ENCODE assay signal across 12 cellular contexts in genomic region chr7:117085769-117086463, GRCh38.
DNase-seq lines count a peak whose midpoint lies in the region; ATAC-seq, FAIRE-seq and TF ChIP-seq lines count a peak whose summit lies in the region.
"Had no signal": no experiment of that assay in that cellular context is flagged by ENCODE, and none has a peak within 500 bp of the region (broad histone marks: within the 10 kb centered on the region; RNA-seq: fewer than 3 reads in every experiment).

No MANE protein-coding gene starts in this region.

- H3K79me2 ChIP-seq in keratinocyte (ENCODE audit: control insufficient read depth, insufficient read depth, low read length), result no peaks in the 10 kb centered on the region

- CTCF ChIA-PET in HEK293 (lab: Yijun Ruan, JAX), result interaction anchor here (0.6 to 1.1 kb wide), 6 partner anchors 39 to 746 kb away, joined by 3 to 5 read pairs (median 3); no protein-coding TSS in a partner anchor

- DNase-seq in CD1c-positive myeloid dendritic cell (ENCODE audit: extremely low spot score), result peak; percentile 9
- peak; percentile 70 for DNase-seq in amniotic epithelial cell (ENCODE audit: low read depth)
- DNase-seq in keratinocyte (ENCODE audit: low read depth, low spot score), result no peak
- no peak for DNase-seq in posterior vena cava (ENCODE audit: low spot score)
- no peak for DNase-seq in natural killer cell
- DNase-seq in GM19240 (ENCODE audit: insufficient read length, low spot score), result no peak
- DNase-seq: CD4-positive, alpha-beta memory T cell; NCI-H526 had no signal

- intact Hi-C loops in posterior vena cava (cut with DNase I), result no loop called here
- intact Hi-C loops in natural killer cell (cut with micrococcal nuclease), result no loop called here

- no peak overlapping the region for H3K4me3 Mint-ChIP-seq in natural killer cell
- H3K4me3 Mint-ChIP-seq: activated naive CD4-positive, alpha-beta T cell treated with anti-CD3 and anti-CD28 coated beads, Interleukin-2, amount 50 U/mL, for 24 hours; CD4-positive, alpha-beta memory T cell had no signal

- H3K9me3 Mint-ChIP-seq in natural killer cell, result no peaks in the 10 kb centered on the region
- H3K9me3 Mint-ChIP-seq: activated naive CD4-positive, alpha-beta T cell treated with anti-CD3 and anti-CD28 coated beads, Interleukin-2, amount 50 U/mL, for 24 hours; CD4-positive, alpha-beta memory T cell had no signal

- FAIRE-seq in keratinocyte (lab: Jason Lieb, UNC), result no peak

- POLR2A ChIA-PET in HEK293 (lab: Yijun Ruan, JAX), result no interaction called here

- no peaks in the 10 kb centered on the region for H3K27me3 Mint-ChIP-seq in natural killer cell (ENCODE audit: low read depth in 2 of 2)
- H3K27me3 Mint-ChIP-seq: activated naive CD4-positive, alpha-beta T cell treated with anti-CD3 and anti-CD28 coated beads, Interleukin-2, amount 50 U/mL, for 24 hours; CD4-positive, alpha-beta memory T cell had no signal

- no peaks in the 10 kb centered on the region for H3K9me1 ChIP-seq in keratinocyte (ENCODE audit: control insufficient read depth, extremely low read depth, insufficient read depth, low read length)

- dilution Hi-C loops in keratinocyte (cut with MboI; ENCODE audit: extremely low pct_ligation_motif_present, low sequenced_read_pairs), result no loop called here

- H3K36me3 ChIP-seq in HEK293 (ENCODE audit: control insufficient read depth in 2 of 2, insufficient read depth in 1 of 2, low read length in 2 of 2) (no peaks in the 10 kb centered on the region), keratinocyte (ENCODE audit: control insufficient read depth in 2 of 2, extremely low read depth in 1 of 2, insufficient read depth in 2 of 2, low read length in 2 of 2) (no peaks in the 10 kb centered on the region)
- H3K36me3 ChIP-seq: suprapubic skin had no signal

- H3K4me3 ChIP-seq in HEK293 (ENCODE audit: low read depth, low read length) (no peak overlapping the region), keratinocyte (ENCODE audit: control insufficient read depth in 2 of 3, extremely low read depth in 1 of 3, insufficient read depth in 2 of 3, low read depth in 1 of 3, low read length in 3 of 3) (no peak overlapping the region)
- H3K4me3 ChIP-seq: suprapubic skin had no signal

- peaks cover 15 to 25% of the 10 kb centered on the region in 2 donors for H3K4me1 Mint-ChIP-seq in natural killer cell

- H3K4me1 ChIP-seq in HEK293 (ENCODE audit: control insufficient read depth, insufficient read depth, low read length), result peaks cover 6% of the 10 kb centered on the region
- H3K4me1 ChIP-seq in keratinocyte (ENCODE audit: control insufficient read depth, extremely low read depth, insufficient read depth, low read length), result peaks cover 43% of the 10 kb centered on the region

- no peaks in the 10 kb centered on the region for H3K27me3 ChIP-seq in keratinocyte (ENCODE audit: control insufficient read depth, extremely low read depth, insufficient read depth, low read length)
- H3K27me3 ChIP-seq: suprapubic skin had no signal

- H4K20me1 ChIP-seq in keratinocyte (ENCODE audit: control insufficient read depth, extremely low read depth, insufficient read depth, low read length), result peaks cover 2% of the 10 kb centered on the region

- H2AFZ ChIP-seq in keratinocyte (ENCODE audit: control insufficient read depth, low read length), result no peak overlapping the region

- H3K27ac Mint-ChIP-seq in natural killer cell, result no peak overlapping the region
- H3K27ac Mint-ChIP-seq: activated naive CD4-positive, alpha-beta T cell treated with anti-CD3 and anti-CD28 coated beads, Interleukin-2, amount 50 U/mL, for 24 hours had no signal

- no peaks in the 10 kb centered on the region for H3K36me3 Mint-ChIP-seq in natural killer cell
- H3K36me3 Mint-ChIP-seq: activated naive CD4-positive, alpha-beta T cell treated with anti-CD3 and anti-CD28 coated beads, Interleukin-2, amount 50 U/mL, for 24 hours; CD4-positive, alpha-beta memory T cell had no signal

- H3K9ac ChIP-seq in keratinocyte (ENCODE audit: control insufficient read depth, extremely low read depth, insufficient read depth, low read length), result peak overlapping the region; percentile 50

- TF ChIP-seq CTCF in HEK293 (tag by site-specific recombination; IDR thresholded peaks at IDR 0.05), result no peak
- TF ChIP-seq CTCF in keratinocyte (optimal IDR thresholded peaks at IDR 0.05 in 1 of 3, IDR thresholded peaks at IDR 0.05 in 1 of 3, conservative IDR thresholded peaks at IDR 0.05 in 1 of 3; ENCODE audit: extremely low read depth in 1 of 3, insufficient read depth in 2 of 3, low read length in 3 of 3), result no peak
- TF ChIP-seq CTCF in natural killer cell (IDR thresholded peaks at IDR 0.05), result no peak

- ATAC-seq in natural killer cell (no peak), HG03469 (IDR thresholded peaks at IDR 0.05; ENCODE audit: unreplicated experiment) (no peak)

- no peaks in the 10 kb centered on the region for H3K9me3 ChIP-seq in HEK293 (ENCODE audit: control insufficient read depth, insufficient read depth, low read depth, low read length)
- H3K9me3 ChIP-seq in keratinocyte (ENCODE audit: control insufficient read depth, low read depth, low read length), result no peaks in the 10 kb centered on the region
- H3K9me3 ChIP-seq: suprapubic skin had no signal

- H3K27ac ChIP-seq in HEK293 (ENCODE audit: extremely low read depth, low read depth, low read length) (no peak overlapping the region), keratinocyte (ENCODE audit: control insufficient read depth, insufficient read depth, low read length) (peak overlapping the region; percentile 84)
- H3K27ac ChIP-seq: suprapubic skin had no signal

- H3K4me2 ChIP-seq in keratinocyte (ENCODE audit: control insufficient read depth, extremely low read depth, insufficient read depth, low read depth, low read length), result peak overlapping the region; percentile 72

TF ChIP-seq in HEK293, 187 proteins besides CTCF, POLR2A, EP300 and RAD21:
- TF ChIP-seq ZNF449 (tag by site-specific recombination; IDR thresholded peaks at IDR 0.05) (peak; percentile 67; the same call in 1 of the 2 replicates), ZNF2 (tag by site-specific recombination; IDR thresholded peaks at IDR 0.05) (no peak)

Comparison
In these comparisons a context has a peak if more than half of its experiments do, and no peak if none do; other contexts are left out.
1. DNase-seq: peak in CD1c-positive myeloid dendritic cell (single experiment) and amniotic epithelial cell (single experiment); none in keratinocyte (single experiment), posterior vena cava (single experiment), natural killer cell (single experiment) and GM19240 (single experiment).